In genomic region chr7:138801256-138801655, GRCh38 we compare ENCODE assay signal across 29 cellular contexts. TPM values are rescaled to one million over a fixed set of nuclear protein-coding genes. Genes with fewer than 3 reads are reported as not detected.
"Had no signal": no experiment of that assay in that cellular context is flagged by ENCODE, and none has a peak within 500 bp of the region (broad histone marks: within the 10 kb centered on the region; RNA-seq: fewer than 3 reads in every experiment).

No MANE protein-coding gene starts in this region.

- H3K9me3 ChIP-seq: ascending aorta had no signal

- FAIRE-seq: bronchial epithelial cell, TTC549 had no signal

- H3K27me3 ChIP-seq: ascending aorta had no signal

- H3K36me3 ChIP-seq: ascending aorta, cardiac muscle cell had no signal

- H3K4me3 ChIP-seq: ascending aorta, cardiac muscle cell had no signal

- DNase-seq: activated B cell treated with CpG ODN at 0.5 μM for 24 hours; activated CD4-positive, alpha-beta memory T cell treated with anti-CD3 and anti-CD28 coated beads for 36 hours; activated CD4-positive, alpha-beta T cell treated with anti-CD3 and anti-CD28 coated beads for 4 hours; activated CD4-positive, alpha-beta T cell treated with anti-CD3 and anti-CD28 coated beads, Interleukin-2, amount 10 ng/mL, durations not matched to agents 24 days and 14 days; activated CD4-positive, alpha-beta T cell treated with anti-CD3 and anti-CD28 coated beads, Interleukin-2, amount 50 U/mL, for 1 hour; activated CD4-positive, alpha-beta T cell treated with anti-CD3 and anti-CD28 coated beads, Interleukin-2, amount 50 U/mL, for 4 hours; activated CD4-positive, CD25-positive, alpha-beta regulatory T cell treated with anti-CD3 and anti-CD28 coated beads, Interleukin-2, amount 50 U/mL, for 72 hours; activated CD8-positive, alpha-beta memory T cell treated with anti-CD3 and anti-CD28 coated beads, Interleukin-2, amount 10 ng/mL, durations not matched to agents 7 days and 5 days; activated CD8-positive, alpha-beta memory T cell treated with anti-CD3 and anti-CD28 coated beads, Interleukin-2, amount 50 U/mL, for 48 hours; activated CD8-positive, alpha-beta T cell treated with anti-CD3 and anti-CD28 coated beads for 36 hours; activated effector memory CD4-positive, alpha-beta T cell treated with Interleukin-2 at 50 U/mL for 16 hours; activated gamma-delta T cell; activated naive CD4-positive, alpha-beta T cell treated with anti-CD3 and anti-CD28 coated beads, Interleukin-2, amount 10 ng/mL, durations not matched to agents 7 days and 5 days; activated naive CD4-positive, alpha-beta T cell treated with Interleukin-2 at 50 U/mL for 16 hours; activated naive CD8-positive, alpha-beta T cell treated with anti-CD3 and anti-CD28 coated beads, Interleukin-2, amount 10 ng/mL, durations not matched to agents 7 days and 5 days; activated naive CD8-positive, alpha-beta T cell treated with anti-CD3 and anti-CD28 coated beads, Interleukin-2, amount 50 U/mL, for 24 hours; activated T-cell treated with anti-CD3 and anti-CD28 coated beads, Interleukin-2, amount 50 U/mL, for 24 hours; activated T-cell treated with anti-CD3 and anti-CD28 coated beads, Interleukin-2, amount 50 U/mL, for 48 hours; cerebellar nuclear complex; T-helper 1 cell; T-helper 2 cell; T-helper 9 cell had no signal

- H3K27ac ChIP-seq: ascending aorta, cardiac muscle cell, VCaP had no signal

- H3K4me1 ChIP-seq: ascending aorta had no signal

RNA-seq across cellular contexts. Expression of gene ATP6V0A4, which starts 3.3 kb away (rescaled TPM):
- total RNA-seq: activated B cell treated with CpG ODN at 0.5 μM for 24 hours; activated CD4-positive, alpha-beta T cell treated with anti-CD3 and anti-CD28 coated beads, Interleukin-2, amount 10 ng/mL, durations not matched to agents 24 days and 14 days; activated CD8-positive, alpha-beta memory T cell treated with anti-CD3 and anti-CD28 coated beads, Interleukin-2, amount 10 ng/mL, durations not matched to agents 7 days and 5 days; activated CD8-positive, alpha-beta T cell treated with anti-CD3 and anti-CD28 coated beads for 36 hours; activated naive CD8-positive, alpha-beta T cell treated with anti-CD3 and anti-CD28 coated beads, Interleukin-2, amount 10 ng/mL, durations not matched to agents 7 days and 5 days; activated T-helper 2 cell treated with anti-CD3 and anti-CD28 coated beads, Interferon-gamma antibody, Interleukin-2, Interleukin-4, amounts not matched to agents 10 μg/mL and 5 μg/mL and 100 μg/mL, durations not matched to agents 14 hours and 24 hours and 36 hours; ascending aorta; bronchial epithelial cell; cardiac muscle cell had no signal
- polyA plus RNA-seq: cardiac muscle cell had no signal

RNA-seq across cellular contexts. Expression of gene TMEM213, which starts 3.5 kb away (rescaled TPM):
- total RNA-seq: activated B cell treated with CpG ODN at 0.5 μM for 24 hours; activated CD4-positive, alpha-beta T cell treated with anti-CD3 and anti-CD28 coated beads, Interleukin-2, amount 10 ng/mL, durations not matched to agents 24 days and 14 days; activated CD8-positive, alpha-beta T cell treated with anti-CD3 and anti-CD28 coated beads for 36 hours; activated naive CD8-positive, alpha-beta T cell treated with anti-CD3 and anti-CD28 coated beads, Interleukin-2, amount 10 ng/mL, durations not matched to agents 7 days and 5 days; activated T-helper 2 cell treated with anti-CD3 and anti-CD28 coated beads, Interferon-gamma antibody, Interleukin-2, Interleukin-4, amounts not matched to agents 10 μg/mL and 5 μg/mL and 100 μg/mL, durations not matched to agents 14 hours and 24 hours and 36 hours; ascending aorta; bronchial epithelial cell; cardiac muscle cell; chondrocyte had no signal
- polyA plus RNA-seq: cardiac muscle cell had no signal
